In the genomic region with DNA sequence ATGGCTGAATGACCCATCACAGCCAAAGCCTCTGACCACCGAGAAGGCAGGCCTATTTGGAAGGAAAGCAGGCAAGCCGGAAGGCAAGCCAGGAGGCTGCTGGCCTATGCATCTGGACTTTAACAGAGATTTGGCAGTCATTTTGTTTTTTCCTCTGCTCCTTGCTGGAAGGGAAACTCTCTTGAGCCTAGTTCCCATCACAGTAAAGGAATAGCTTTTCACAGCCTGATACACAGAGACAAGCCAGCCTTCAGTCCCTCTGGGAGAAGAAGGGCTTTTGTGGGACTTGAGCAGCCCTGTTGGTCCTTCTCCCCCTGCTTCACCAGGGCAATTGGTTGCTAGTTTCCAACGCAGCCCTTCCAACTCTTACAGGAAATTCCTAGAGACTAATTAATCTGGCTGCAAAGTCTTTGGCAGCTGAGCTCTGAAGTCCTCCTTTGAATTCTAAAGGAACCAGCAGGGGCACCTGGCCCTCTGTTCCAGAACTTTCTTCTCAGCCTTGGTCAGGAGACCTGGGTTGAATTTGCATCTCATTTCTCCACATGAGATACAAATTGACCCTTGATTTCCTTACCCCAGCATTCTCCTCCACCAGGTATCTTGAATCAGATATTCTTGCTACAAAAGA, we compare ENCODE assay signal across 20 cellular contexts.
DNase-seq lines count a peak whose midpoint lies in the region; ATAC-seq and TF ChIP-seq lines count a peak whose summit lies in the region.
"Had no signal": no experiment of that assay in that cellular context is flagged by ENCODE, and none has a peak within 500 bp of the region (broad histone marks: within the 10 kb centered on the region; RNA-seq: fewer than 3 reads in every experiment).

No MANE protein-coding gene starts in this region.

- ATAC-seq in HG03045 (IDR thresholded peaks at IDR 0.05; ENCODE audit: unreplicated experiment) (no peak), HG03039 (IDR thresholded peaks at IDR 0.05; ENCODE audit: unreplicated experiment) (no peak)
- ATAC-seq: activated naive CD4-positive, alpha-beta T cell treated with anti-CD3 and anti-CD28 coated beads, Interleukin-2, amount 50 U/mL, for 72 hours; effector memory CD8-positive, alpha-beta T cell; PC-3; SK-N-SH treated with all-trans-retinoic acid at 6 μM for 48 hours had no signal

- DNase-seq in AG10803 (ENCODE audit: low read depth) (peak; percentile 2), coronary artery (ENCODE audit: low spot score) (no peak), inferior parietal cortex (ENCODE audit: extremely low spot score) (peak; percentile 37), putamen (ENCODE audit: low spot score) (peak; percentile 69), retina (no peak)
- DNase-seq in stimulated activated CD4-positive, alpha-beta T cell treated with anti-CD3 and anti-CD28 coated beads, Interleukin-1b, Interleukin-23, amount 100 ng/mL, for 48 hours, result no peak
- DNase-seq: activated CD4-positive, alpha-beta T cell treated with anti-CD3 and anti-CD28 coated beads, Interleukin-2, amount 10 ng/mL, durations not matched to agents 24 days and 14 days; activated T-cell treated with anti-CD3 and anti-CD28 coated beads for 4 hours; CD4-positive, alpha-beta memory T cell; effector memory CD8-positive, alpha-beta T cell; mammary epithelial cell; NCI-H2029 treated with DMSO at 0.1 percent for 48 hours; NCI-H69; PC-3; stimulated activated CD4-positive, alpha-beta T cell treated with anti-CD3 and anti-CD28 coated beads, Interleukin-4, amount 100 ng/mL, for 4 hours; trophoblast cell had no signal

- H3K4me3 ChIP-seq in AG10803 (ENCODE audit: low read length) (no peak overlapping the region), coronary artery (no peak overlapping the region)

- TF ChIP-seq CTCF in AG10803 (conservative IDR thresholded peaks at IDR 0.05; ENCODE audit: low read length) (no peak), coronary artery (IDR thresholded peaks at IDR 0.05) (no peak)

- H3K27ac ChIP-seq in coronary artery, result peak overlapping the region; percentile 9 to 29

Comparison
In these comparisons a context has a peak if more than half of its experiments do, and no peak if none do; other contexts are left out.
1. DNase-seq: peak in AG10803 (single experiment), inferior parietal cortex (single experiment) and putamen (single experiment); none in coronary artery (single experiment), stimulated activated CD4-positive, alpha-beta T cell treated with anti-CD3 and anti-CD28 coated beads, Interleukin-1b, Interleukin-23, amount 100 ng/mL, for 48 hours (single experiment) and retina (single experiment).